In the genomic region with DNA sequence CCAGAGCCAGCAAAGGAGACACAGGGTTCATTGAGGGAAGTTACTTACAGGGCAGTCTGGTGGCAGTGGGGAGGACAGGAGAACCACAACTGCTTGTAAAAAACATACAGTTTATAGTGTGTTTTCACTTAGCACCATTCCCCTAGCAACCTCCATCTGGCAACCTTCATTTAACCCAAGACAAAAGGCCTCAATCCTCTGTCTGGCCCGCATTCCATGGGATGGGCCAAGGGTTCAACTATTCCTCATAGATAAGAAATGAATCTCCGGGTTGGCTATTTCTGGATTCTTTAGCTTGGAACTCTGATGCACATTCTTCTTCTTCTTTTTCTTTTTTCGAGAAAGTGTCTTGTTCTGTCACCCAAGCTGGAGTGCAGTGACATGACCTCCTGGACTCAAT, we compare ENCODE assay signal across 24 cellular contexts.
"Had no signal": no experiment of that assay in that cellular context is flagged by ENCODE, and none has a peak within 500 bp of the region (broad histone marks: within the 10 kb centered on the region; RNA-seq: fewer than 3 reads in every experiment).

No MANE protein-coding gene starts in this region.

- ATAC-seq: foreskin keratinocyte; gastroesophageal sphincter; heart left ventricle; left cardiac atrium; left lung; naive thymus-derived CD4-positive, alpha-beta T cell; psoas muscle; right cardiac atrium; stimulated activated memory B cell treated with anti-CD40 and anti-IgM and Interleukin-4, amounts not matched to agents 10 μg/mL and 1 μg/mL and 100 μg/mL, for 72 hours; stimulated activated naive CD8-positive, alpha-beta T cell treated with anti-CD3 and anti-CD28 coated beads, Interleukin-15, Interleukin-2, amounts not matched to agents 100 U/mL and 50 U/mL, for 24 hours had no signal

- H3K9me3 ChIP-seq: gastroesophageal sphincter, heart left ventricle, left lung, psoas muscle, sigmoid colon, spleen, testis, tibial artery, upper lobe of left lung had no signal

- H3K36me3 ChIP-seq: gastroesophageal sphincter, heart left ventricle, left lung, sigmoid colon, spleen, tibial artery, upper lobe of left lung had no signal

- H3K27me3 ChIP-seq: dorsolateral prefrontal cortex, foreskin keratinocyte, gastroesophageal sphincter, heart left ventricle, left lung, sigmoid colon, spleen, testis, tibial artery, upper lobe of left lung had no signal

- DNase-seq: dorsolateral prefrontal cortex; effector CD4-positive, alpha-beta T cell; foreskin keratinocyte; heart left ventricle; hippocampal formation; left cardiac atrium; left lung; mesenchymal stem cell; naive thymus-derived CD4-positive, alpha-beta T cell; nephron progenitor cell; nucleus accumbens; psoas muscle; right cardiac atrium; sigmoid colon; spleen; stimulated activated CD4-positive, alpha-beta T cell treated with anti-CD3 and anti-CD28 coated beads, Interleukin-4, amount 100 ng/mL, for 4 hours; stimulated activated naive CD8-positive, alpha-beta T cell treated with anti-CD3 and anti-CD28 coated beads, Interleukin-15, Interleukin-2, amounts not matched to agents 100 U/mL and 50 U/mL, for 24 hours; substantia nigra; testis; tibial artery; upper lobe of left lung had no signal

- H3K4me1 ChIP-seq: heart left ventricle, left lung, psoas muscle, sigmoid colon, spleen, testis, tibial artery, upper lobe of left lung had no signal

- H3K27ac ChIP-seq: dorsolateral prefrontal cortex, foreskin keratinocyte, gastroesophageal sphincter, heart left ventricle, left lung, psoas muscle, sigmoid colon, skin epidermis, spleen, testis, tibial artery, upper lobe of left lung had no signal

- H3K4me3 ChIP-seq: dorsolateral prefrontal cortex, gastroesophageal sphincter, heart left ventricle, left lung, psoas muscle, sigmoid colon, skin epidermis, spleen, testis, tibial artery, upper lobe of left lung had no signal
